19 cellular contexts compared by ENCODE assay signal in genomic region chr20:16713056-16713455, GRCh38. TPM values are rescaled to one million over a fixed set of nuclear protein-coding genes. Genes with fewer than 3 reads are reported as not detected.
"Had no signal": no experiment of that assay in that cellular context is flagged by ENCODE, and none has a peak within 500 bp of the region (broad histone marks: within the 10 kb centered on the region; RNA-seq: fewer than 3 reads in every experiment).

No MANE protein-coding gene starts in this region.

- H3K4me3 Mint-ChIP-seq: activated CD8-positive, alpha-beta memory T cell treated with anti-CD3 and anti-CD28 coated beads, Interleukin-2, amount 10 ng/mL, durations not matched to agents 7 days and 5 days; activated naive CD4-positive, alpha-beta T cell treated with anti-CD3 and anti-CD28 coated beads, Interleukin-2, amount 50 U/mL, for 24 hours; activated T-cell treated with anti-CD3 and anti-CD28 coated beads, Interleukin-2, amount 50 U/mL, for 24 hours; central memory CD8-positive, alpha-beta T cell; mesothelial cell of epicardium; naive thymus-derived CD4-positive, alpha-beta T cell; T-helper 2 cell treated with Interferon-gamma antibody and Interleukin-4, amounts not matched to agents 5 μg/mL and 100 μg/mL, for 36 hours had no signal

- DNase-seq: activated CD4-positive, alpha-beta T cell treated with anti-CD3 and anti-CD28 coated beads, Interleukin-2, amount 50 U/mL, for 4 hours; activated CD4-positive, CD25-positive, alpha-beta regulatory T cell treated with anti-CD3 and anti-CD28 coated beads, Interleukin-2, amount 50 U/mL, for 72 hours; activated CD8-positive, alpha-beta memory T cell treated with anti-CD3 and anti-CD28 coated beads, Interleukin-2, amount 10 ng/mL, durations not matched to agents 7 days and 5 days; activated effector memory CD4-positive, alpha-beta T cell treated with Interleukin-2 at 50 U/mL for 16 hours; activated T-cell treated with anti-CD3 and anti-CD28 coated beads, Interleukin-2, amount 50 U/mL, for 24 hours; amniotic stem cell; body of pancreas; lower lobe of right lung; naive thymus-derived CD4-positive, alpha-beta T cell; stimulated activated naive CD8-positive, alpha-beta T cell treated with anti-CD3 and anti-CD28 coated beads, Interleukin-15, Interleukin-2, amounts not matched to agents 100 U/mL and 50 U/mL, for 24 hours; upper lobe of left lung had no signal

- ATAC-seq: activated CD8-positive, alpha-beta memory T cell treated with anti-CD3 and anti-CD28 coated beads, Interleukin-2, amount 10 ng/mL, durations not matched to agents 7 days and 5 days; body of pancreas; lower lobe of right lung; naive thymus-derived CD4-positive, alpha-beta T cell; stimulated activated naive CD8-positive, alpha-beta T cell treated with anti-CD3 and anti-CD28 coated beads, Interleukin-15, Interleukin-2, amounts not matched to agents 100 U/mL and 50 U/mL, for 24 hours had no signal

- H3K27me3 ChIP-seq: body of pancreas, upper lobe of left lung had no signal

- H3K27ac Mint-ChIP-seq: activated CD8-positive, alpha-beta memory T cell treated with anti-CD3 and anti-CD28 coated beads, Interleukin-2, amount 10 ng/mL, durations not matched to agents 7 days and 5 days; activated naive CD4-positive, alpha-beta T cell treated with anti-CD3 and anti-CD28 coated beads, Interleukin-2, amount 50 U/mL, for 24 hours; activated T-cell treated with anti-CD3 and anti-CD28 coated beads, Interleukin-2, amount 50 U/mL, for 24 hours; mesothelial cell of epicardium; naive thymus-derived CD4-positive, alpha-beta T cell; T-helper 2 cell treated with Interferon-gamma antibody and Interleukin-4, amounts not matched to agents 5 μg/mL and 100 μg/mL, for 36 hours had no signal

- H3K9me3 ChIP-seq: body of pancreas, lower lobe of right lung, prostate gland, upper lobe of left lung had no signal

- H3K36me3 ChIP-seq: lower lobe of right lung, prostate gland, upper lobe of left lung had no signal

- H3K36me3 Mint-ChIP-seq: mesothelial cell of epicardium had no signal

- H3K9me3 Mint-ChIP-seq: activated naive CD4-positive, alpha-beta T cell treated with anti-CD3 and anti-CD28 coated beads, Interleukin-2, amount 50 U/mL, for 24 hours; activated T-cell treated with anti-CD3 and anti-CD28 coated beads, Interleukin-2, amount 50 U/mL, for 24 hours; central memory CD8-positive, alpha-beta T cell; T-helper 2 cell treated with Interferon-gamma antibody and Interleukin-4, amounts not matched to agents 5 μg/mL and 100 μg/mL, for 36 hours had no signal

- H3K4me3 ChIP-seq: body of pancreas, lower lobe of right lung, prostate gland, upper lobe of left lung had no signal

- H3K4me1 ChIP-seq: body of pancreas, lower lobe of right lung, prostate gland, upper lobe of left lung had no signal

- H3K27ac ChIP-seq: body of pancreas, lower lobe of right lung, prostate gland, upper lobe of left lung had no signal

RNA-seq across cellular contexts. Expression of gene OTOR, which starts 35.1 kb away (rescaled TPM):
- total RNA-seq: activated CD8-positive, alpha-beta memory T cell treated with anti-CD3 and anti-CD28 coated beads, Interleukin-2, amount 10 ng/mL, durations not matched to agents 7 days and 5 days; body of pancreas; epithelial cell of proximal tubule; glomerular endothelial cell; lower lobe of right lung; mesothelial cell of epicardium; naive thymus-derived CD4-positive, alpha-beta T cell; prostate gland; sciatic nerve; upper lobe of left lung had no signal
- polyA plus RNA-seq: naive thymus-derived CD4-positive, alpha-beta T cell had no signal
